In the genomic region with DNA sequence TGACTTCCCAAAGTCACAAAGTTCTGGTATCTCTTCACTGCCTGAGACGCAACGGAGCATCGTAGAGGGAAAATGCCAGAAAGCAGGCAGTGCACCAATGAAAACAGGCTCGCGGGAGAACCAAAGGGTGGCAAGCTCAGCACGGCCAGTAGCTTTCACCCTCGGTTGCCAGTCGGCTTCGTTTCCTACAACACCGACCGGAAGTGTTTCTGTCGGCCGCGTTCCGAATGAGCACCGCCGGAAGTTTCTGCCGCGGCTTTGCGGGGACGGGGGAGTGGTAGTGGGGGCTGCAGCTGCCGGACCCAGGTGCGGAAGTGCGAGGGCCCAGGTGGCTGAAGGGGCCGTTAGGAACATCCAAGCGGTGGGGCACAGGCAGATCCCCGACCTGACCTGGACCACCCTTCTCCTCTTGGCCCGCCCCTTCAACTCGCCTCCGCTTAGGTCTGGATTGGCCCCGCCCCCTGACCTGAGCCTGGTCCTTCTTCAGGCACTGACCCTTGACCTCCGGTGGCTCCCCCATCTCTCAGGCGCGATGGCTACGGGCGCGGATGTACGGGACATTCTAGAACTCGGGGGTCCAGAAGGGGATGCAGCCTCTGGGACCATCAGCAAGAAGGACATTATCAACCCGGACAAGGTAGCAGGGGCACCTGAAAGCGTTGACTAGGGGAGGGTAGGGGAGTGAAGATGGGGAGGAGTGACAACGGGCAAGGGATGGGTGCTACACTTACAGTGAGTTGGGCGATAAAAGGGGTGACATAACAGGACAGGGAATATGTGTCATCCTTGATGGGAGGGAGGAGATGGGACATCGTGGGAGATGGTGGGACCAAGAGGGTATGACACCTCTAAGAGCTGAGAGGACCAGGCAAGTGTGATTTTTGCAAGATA, we compare ENCODE assay signal across 1 cellular context.
TF ChIP-seq lines count a peak whose summit lies in the region.

A gene with protein sequence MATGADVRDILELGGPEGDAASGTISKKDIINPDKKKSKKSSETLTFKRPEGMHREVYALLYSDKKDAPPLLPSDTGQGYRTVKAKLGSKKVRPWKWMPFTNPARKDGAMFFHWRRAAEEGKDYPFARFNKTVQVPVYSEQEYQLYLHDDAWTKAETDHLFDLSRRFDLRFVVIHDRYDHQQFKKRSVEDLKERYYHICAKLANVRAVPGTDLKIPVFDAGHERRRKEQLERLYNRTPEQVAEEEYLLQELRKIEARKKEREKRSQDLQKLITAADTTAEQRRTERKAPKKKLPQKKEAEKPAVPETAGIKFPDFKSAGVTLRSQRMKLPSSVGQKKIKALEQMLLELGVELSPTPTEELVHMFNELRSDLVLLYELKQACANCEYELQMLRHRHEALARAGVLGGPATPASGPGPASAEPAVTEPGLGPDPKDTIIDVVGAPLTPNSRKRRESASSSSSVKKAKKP (plus strand): TSS at position 250 of the 891 bp plus-strand sequence. CDS start 283 bp downstream, at position 533.

TF ChIP-seq in HepG2, 621 proteins besides CTCF, POLR2A, EP300 and RAD21 (continued from another document and continues in another):
- TF ChIP-seq NFRKB (IDR thresholded peaks at IDR 0.05): no peak
- no peak for TF ChIP-seq ZKSCAN5 (CRISPR knock-in tag; IDR thresholded peaks at IDR 0.05)
- TF ChIP-seq STAG1 (CRISPR knock-in tag; IDR thresholded peaks at IDR 0.05): peak; percentile 44
- no peak for TF ChIP-seq ZNF562 (CRISPR knock-in tag; IDR thresholded peaks at IDR 0.05; ENCODE audit: borderline replicate concordance)
- no peak for TF ChIP-seq ZNF546 (CRISPR knock-in tag; conservative IDR thresholded peaks at IDR 0.05)
- peak; percentile 56; the same call in 1 of the 2 replicates for TF ChIP-seq ZNF766 (CRISPR knock-in tag; IDR thresholded peaks at IDR 0.05; ENCODE audit: borderline replicate concordance)
- TF ChIP-seq NR1H2 (CRISPR knock-in tag; IDR thresholded peaks at IDR 0.05; ENCODE audit: borderline replicate concordance, low read depth): 0 out of 2 replicates have a peak, but pooled peaks have one; percentile 51
- TF ChIP-seq, protein P1, sequence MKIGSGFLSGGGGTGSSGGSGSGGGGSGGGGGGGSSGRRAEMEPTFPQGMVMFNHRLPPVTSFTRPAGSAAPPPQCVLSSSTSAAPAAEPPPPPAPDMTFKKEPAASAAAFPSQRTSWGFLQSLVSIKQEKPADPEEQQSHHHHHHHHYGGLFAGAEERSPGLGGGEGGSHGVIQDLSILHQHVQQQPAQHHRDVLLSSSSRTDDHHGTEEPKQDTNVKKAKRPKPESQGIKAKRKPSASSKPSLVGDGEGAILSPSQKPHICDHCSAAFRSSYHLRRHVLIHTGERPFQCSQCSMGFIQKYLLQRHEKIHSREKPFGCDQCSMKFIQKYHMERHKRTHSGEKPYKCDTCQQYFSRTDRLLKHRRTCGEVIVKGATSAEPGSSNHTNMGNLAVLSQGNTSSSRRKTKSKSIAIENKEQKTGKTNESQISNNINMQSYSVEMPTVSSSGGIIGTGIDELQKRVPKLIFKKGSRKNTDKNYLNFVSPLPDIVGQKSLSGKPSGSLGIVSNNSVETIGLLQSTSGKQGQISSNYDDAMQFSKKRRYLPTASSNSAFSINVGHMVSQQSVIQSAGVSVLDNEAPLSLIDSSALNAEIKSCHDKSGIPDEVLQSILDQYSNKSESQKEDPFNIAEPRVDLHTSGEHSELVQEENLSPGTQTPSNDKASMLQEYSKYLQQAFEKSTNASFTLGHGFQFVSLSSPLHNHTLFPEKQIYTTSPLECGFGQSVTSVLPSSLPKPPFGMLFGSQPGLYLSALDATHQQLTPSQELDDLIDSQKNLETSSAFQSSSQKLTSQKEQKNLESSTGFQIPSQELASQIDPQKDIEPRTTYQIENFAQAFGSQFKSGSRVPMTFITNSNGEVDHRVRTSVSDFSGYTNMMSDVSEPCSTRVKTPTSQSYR (CRISPR knock-in tag; IDR thresholded peaks at IDR 0.05; ENCODE audit: borderline replicate concordance): 0 out of 2 replicates have a peak, but pooled peaks have one; percentile 7
- peak; percentile 48; the same call in 1 of the 2 replicates for TF ChIP-seq ZBTB38 (CRISPR knock-in tag; IDR thresholded peaks at IDR 0.05)
- peak; percentile 18 for TF ChIP-seq PCBP2 (optimal IDR thresholded peaks at IDR 0.05; ENCODE audit: low read depth, low read length, poor library complexity, severe bottlenecking)
- no peak for TF ChIP-seq SIX1 (CRISPR knock-in tag; IDR thresholded peaks at IDR 0.05; ENCODE audit: borderline replicate concordance)
- TF ChIP-seq ZFYVE20 (CRISPR knock-in tag; IDR thresholded peaks at IDR 0.05; ENCODE audit: borderline replicate concordance, low read depth): no peak
- TF ChIP-seq RORA (CRISPR knock-in tag; IDR thresholded peaks at IDR 0.05): no peak
- TF ChIP-seq ZNF891 (CRISPR knock-in tag; IDR thresholded peaks at IDR 0.05): peak; percentile 94
- TF ChIP-seq ZNF552 (CRISPR knock-in tag; IDR thresholded peaks at IDR 0.05; ENCODE audit: borderline replicate concordance): no peak
- peak; percentile 86 for TF ChIP-seq SIN3B (IDR thresholded peaks at IDR 0.05; ENCODE audit: low read length)
- TF ChIP-seq ZNF773 (CRISPR knock-in tag; IDR thresholded peaks at IDR 0.05; ENCODE audit: borderline replicate concordance): peak; percentile 53; the same call in 1 of the 2 replicates
- TF ChIP-seq SNRNP70 (IDR thresholded peaks at IDR 0.05; ENCODE audit: low read depth, low read length): no peak
- no peak for TF ChIP-seq SOX13 (IDR thresholded peaks at IDR 0.05)
- TF ChIP-seq SOX13 (CRISPR knock-in tag; conservative IDR thresholded peaks at IDR 0.05 in 1 of 2, IDR thresholded peaks at IDR 0.05 in 1 of 2): peak in 1 of 2 experiments; percentile 48; a peak in 1 of 4 replicates
- TF ChIP-seq MIER3 (CRISPR knock-in tag; IDR thresholded peaks at IDR 0.05; ENCODE audit: borderline replicate concordance): peak; percentile 84; the same call in 1 of the 2 replicates
- peak; percentile 52; the same call in 1 of the 2 replicates for TF ChIP-seq FOXA3 (CRISPR knock-in tag; IDR thresholded peaks at IDR 0.05)
- no peak for TF ChIP-seq FLYWCH1 (CRISPR knock-in tag; IDR thresholded peaks at IDR 0.05)
- TF ChIP-seq SMAD3 (CRISPR knock-in tag; IDR thresholded peaks at IDR 0.05): peak; percentile 82
- TF ChIP-seq RXRB (CRISPR knock-in tag; IDR thresholded peaks at IDR 0.05; ENCODE audit: borderline replicate concordance): peak; percentile 77; the same call in 1 of the 2 replicates
- TF ChIP-seq KAT2B (IDR thresholded peaks at IDR 0.05; ENCODE audit: borderline replicate concordance, low read depth, low read length): no peak
- TF ChIP-seq, protein P2, sequence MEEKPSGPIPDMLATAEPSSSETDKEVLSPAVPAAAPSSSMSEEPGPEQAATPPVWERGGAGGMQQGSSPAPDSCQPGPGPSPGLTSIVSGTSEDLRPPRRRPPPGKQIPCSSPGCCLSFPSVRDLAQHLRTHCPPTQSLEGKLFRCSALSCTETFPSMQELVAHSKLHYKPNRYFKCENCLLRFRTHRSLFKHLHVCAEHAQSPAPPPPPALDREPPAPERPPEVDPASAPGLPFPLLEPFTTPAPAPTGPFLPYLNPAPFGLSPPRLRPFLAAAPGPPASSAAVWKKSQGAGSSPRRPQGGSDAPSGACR (CRISPR knock-in tag; IDR thresholded peaks at IDR 0.05): peak; percentile 57; the same call in 1 of the 2 replicates
- TF ChIP-seq RFX3 (CRISPR knock-in tag; IDR thresholded peaks at IDR 0.05): no peak
- peak; percentile 61; the same call in 1 of the 2 replicates for TF ChIP-seq RCOR2 (CRISPR knock-in tag; IDR thresholded peaks at IDR 0.05)
- TF ChIP-seq ZNF335 (CRISPR knock-in tag; IDR thresholded peaks at IDR 0.05): peak; percentile 89
- TF ChIP-seq ZNF790 (CRISPR knock-in tag; IDR thresholded peaks at IDR 0.05; ENCODE audit: borderline replicate concordance): peak; percentile 75; the same call in 1 of the 2 replicates
- TF ChIP-seq ONECUT2 (CRISPR knock-in tag; IDR thresholded peaks at IDR 0.05): 0 out of 2 replicates have a peak, but pooled peaks have one; percentile 21
- 0 out of 2 replicates have a peak, but pooled peaks have one; percentile 38 for TF ChIP-seq ZC3H13 (CRISPR knock-in tag; IDR thresholded peaks at IDR 0.05)
- TF ChIP-seq, protein P3, sequence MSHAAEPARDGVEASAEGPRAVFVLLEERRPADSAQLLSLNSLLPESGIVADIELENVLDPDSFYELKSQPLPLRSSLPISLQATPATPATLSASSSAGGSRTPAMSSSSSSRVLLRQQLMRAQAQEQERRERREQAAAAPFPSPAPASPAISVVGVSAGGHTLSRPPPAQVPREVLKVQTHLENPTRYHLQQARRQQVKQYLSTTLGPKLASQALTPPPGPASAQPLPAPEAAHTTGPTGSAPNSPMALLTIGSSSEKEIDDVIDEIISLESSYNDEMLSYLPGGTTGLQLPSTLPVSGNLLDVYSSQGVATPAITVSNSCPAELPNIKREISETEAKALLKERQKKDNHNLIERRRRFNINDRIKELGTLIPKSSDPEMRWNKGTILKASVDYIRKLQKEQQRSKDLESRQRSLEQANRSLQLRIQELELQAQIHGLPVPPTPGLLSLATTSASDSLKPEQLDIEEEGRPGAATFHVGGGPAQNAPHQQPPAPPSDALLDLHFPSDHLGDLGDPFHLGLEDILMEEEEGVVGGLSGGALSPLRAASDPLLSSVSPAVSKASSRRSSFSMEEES (CRISPR knock-in tag; IDR thresholded peaks at IDR 0.05): no peak
- peak; percentile 41; the same call in 1 of the 2 replicates for TF ChIP-seq HES4 (CRISPR knock-in tag; IDR thresholded peaks at IDR 0.05; ENCODE audit: borderline replicate concordance)
- no peak; the same call in 1 of the 2 replicates for TF ChIP-seq PAX8 (CRISPR knock-in tag; IDR thresholded peaks at IDR 0.05; ENCODE audit: borderline replicate concordance)
- no peak for TF ChIP-seq RFX5 (IDR thresholded peaks at IDR 0.05; ENCODE audit: low read depth, low read length)
- TF ChIP-seq SMAD1 (CRISPR knock-in tag; IDR thresholded peaks at IDR 0.05; ENCODE audit: borderline replicate concordance, low read depth): no peak; the same call in 1 of the 2 replicates
- peak; percentile 72 for TF ChIP-seq PHF8 (CRISPR knock-in tag; IDR thresholded peaks at IDR 0.05)
- TF ChIP-seq ADNP (CRISPR knock-in tag; IDR thresholded peaks at IDR 0.05): 0 out of 2 replicates have a peak, but pooled peaks have one; percentile 67
- no peak for TF ChIP-seq ZNF607 (CRISPR knock-in tag; IDR thresholded peaks at IDR 0.05; ENCODE audit: borderline replicate concordance)
- TF ChIP-seq ZNF768 (CRISPR knock-in tag; IDR thresholded peaks at IDR 0.05): peak; percentile 87
- peak; percentile 65; the same call in 1 of the 2 replicates for TF ChIP-seq NCOR1 (IDR thresholded peaks at IDR 0.05; ENCODE audit: borderline replicate concordance, low read length)
- TF ChIP-seq ZNF530 (CRISPR knock-in tag; IDR thresholded peaks at IDR 0.05; ENCODE audit: low read depth): no peak
- TF ChIP-seq, protein P4, sequence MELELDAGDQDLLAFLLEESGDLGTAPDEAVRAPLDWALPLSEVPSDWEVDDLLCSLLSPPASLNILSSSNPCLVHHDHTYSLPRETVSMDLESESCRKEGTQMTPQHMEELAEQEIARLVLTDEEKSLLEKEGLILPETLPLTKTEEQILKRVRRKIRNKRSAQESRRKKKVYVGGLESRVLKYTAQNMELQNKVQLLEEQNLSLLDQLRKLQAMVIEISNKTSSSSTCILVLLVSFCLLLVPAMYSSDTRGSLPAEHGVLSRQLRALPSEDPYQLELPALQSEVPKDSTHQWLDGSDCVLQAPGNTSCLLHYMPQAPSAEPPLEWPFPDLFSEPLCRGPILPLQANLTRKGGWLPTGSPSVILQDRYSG (CRISPR knock-in tag; IDR thresholded peaks at IDR 0.05): no peak
- TF ChIP-seq, protein P5, sequence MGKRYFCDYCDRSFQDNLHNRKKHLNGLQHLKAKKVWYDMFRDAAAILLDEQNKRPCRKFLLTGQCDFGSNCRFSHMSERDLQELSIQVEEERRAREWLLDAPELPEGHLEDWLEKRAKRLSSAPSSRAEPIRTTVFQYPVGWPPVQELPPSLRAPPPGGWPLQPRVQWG (CRISPR knock-in tag; IDR thresholded peaks at IDR 0.05; ENCODE audit: borderline replicate concordance, low read depth): no peak
- peak; percentile 92 for TF ChIP-seq ZFP90 (CRISPR knock-in tag; IDR thresholded peaks at IDR 0.05; ENCODE audit: borderline replicate concordance)
- TF ChIP-seq, protein P6, sequence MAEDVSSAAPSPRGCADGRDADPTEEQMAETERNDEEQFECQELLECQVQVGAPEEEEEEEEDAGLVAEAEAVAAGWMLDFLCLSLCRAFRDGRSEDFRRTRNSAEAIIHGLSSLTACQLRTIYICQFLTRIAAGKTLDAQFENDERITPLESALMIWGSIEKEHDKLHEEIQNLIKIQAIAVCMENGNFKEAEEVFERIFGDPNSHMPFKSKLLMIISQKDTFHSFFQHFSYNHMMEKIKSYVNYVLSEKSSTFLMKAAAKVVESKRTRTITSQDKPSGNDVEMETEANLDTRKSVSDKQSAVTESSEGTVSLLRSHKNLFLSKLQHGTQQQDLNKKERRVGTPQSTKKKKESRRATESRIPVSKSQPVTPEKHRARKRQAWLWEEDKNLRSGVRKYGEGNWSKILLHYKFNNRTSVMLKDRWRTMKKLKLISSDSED (CRISPR knock-in tag; IDR thresholded peaks at IDR 0.05): no peak
- TF ChIP-seq ZNF674 (CRISPR knock-in tag; IDR thresholded peaks at IDR 0.05; ENCODE audit: low read depth): no peak
- TF ChIP-seq ZNF598 (CRISPR knock-in tag; IDR thresholded peaks at IDR 0.05; ENCODE audit: borderline replicate concordance): no peak
- peak; percentile 83; the same call in 1 of the 2 replicates for TF ChIP-seq ZNF331 (CRISPR knock-in tag; IDR thresholded peaks at IDR 0.05)
- TF ChIP-seq, protein P7, sequence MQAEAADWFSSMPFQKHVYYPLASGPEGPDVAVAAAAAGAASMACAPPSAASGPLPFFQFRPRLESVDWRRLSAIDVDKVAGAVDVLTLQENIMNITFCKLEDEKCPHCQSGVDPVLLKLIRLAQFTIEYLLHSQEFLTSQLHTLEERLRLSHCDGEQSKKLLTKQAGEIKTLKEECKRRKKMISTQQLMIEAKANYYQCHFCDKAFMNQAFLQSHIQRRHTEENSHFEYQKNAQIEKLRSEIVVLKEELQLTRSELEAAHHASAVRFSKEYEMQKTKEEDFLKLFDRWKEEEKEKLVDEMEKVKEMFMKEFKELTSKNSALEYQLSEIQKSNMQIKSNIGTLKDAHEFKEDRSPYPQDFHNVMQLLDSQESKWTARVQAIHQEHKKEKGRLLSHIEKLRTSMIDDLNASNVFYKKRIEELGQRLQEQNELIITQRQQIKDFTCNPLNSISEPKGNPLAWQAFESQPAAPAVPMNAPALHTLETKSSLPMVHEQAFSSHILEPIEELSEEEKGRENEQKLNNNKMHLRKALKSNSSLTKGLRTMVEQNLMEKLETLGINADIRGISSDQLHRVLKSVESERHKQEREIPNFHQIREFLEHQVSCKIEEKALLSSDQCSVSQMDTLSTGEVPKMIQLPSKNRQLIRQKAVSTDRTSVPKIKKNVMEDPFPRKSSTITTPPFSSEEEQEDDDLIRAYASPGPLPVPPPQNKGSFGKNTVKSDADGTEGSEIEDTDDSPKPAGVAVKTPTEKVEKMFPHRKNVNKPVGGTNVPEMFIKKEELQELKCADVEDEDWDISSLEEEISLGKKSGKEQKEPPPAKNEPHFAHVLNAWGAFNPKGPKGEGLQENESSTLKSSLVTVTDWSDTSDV (CRISPR knock-in tag; IDR thresholded peaks at IDR 0.05): peak; percentile 88
